Comparison of ENCODE assay signal across 17 cellular contexts in the genomic region with DNA sequence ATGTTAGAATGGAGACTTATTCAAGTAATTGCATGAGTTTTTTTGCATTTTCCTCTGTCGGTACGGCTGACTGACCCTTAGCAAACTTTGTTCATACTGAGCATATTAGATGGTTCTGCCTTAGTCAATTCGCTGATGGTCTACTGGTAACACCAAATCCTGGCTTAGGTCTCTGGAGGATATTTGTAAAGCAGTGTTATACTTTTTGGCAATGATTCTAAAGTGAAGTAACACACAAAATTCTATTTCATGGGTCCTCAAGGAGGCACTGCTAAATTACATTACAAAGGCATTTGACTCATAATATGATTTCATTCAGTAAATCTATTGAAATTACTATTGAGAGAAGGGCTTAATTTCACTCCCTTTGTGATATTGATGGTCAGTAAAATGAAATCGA.
A peak's percentile ranks its signal among the peaks of the same experiment; 100 is the strongest.
DNase-seq lines count a peak whose midpoint lies in the region; ATAC-seq and TF ChIP-seq lines count a peak whose summit lies in the region.
"Had no signal": no experiment of that assay in that cellular context is flagged by ENCODE, and none has a peak within 500 bp of the region (broad histone marks: within the 10 kb centered on the region; RNA-seq: fewer than 3 reads in every experiment).

No MANE protein-coding gene starts in this region.

- TF ChIP-seq CTCF in brain microvascular endothelial cell (IDR thresholded peaks at IDR 0.05; ENCODE audit: low read depth, low read length, missing control alignments) = no peak
- TF ChIP-seq CTCF in fibroblast of the aortic adventitia (IDR thresholded peaks at IDR 0.05; ENCODE audit: insufficient read depth, low read length) = no peak
- no peak for TF ChIP-seq CTCF in gastroesophageal sphincter (IDR thresholded peaks at IDR 0.05)
- TF ChIP-seq CTCF in HFFc6 (IDR thresholded peaks at IDR 0.05) = no peak

- no peak overlapping the region for H2AFZ ChIP-seq in ACC112 (ENCODE audit: low read length, unreplicated experiment)
- H2AFZ ChIP-seq: GM23338 had no signal

- H3K27ac ChIP-seq in ACC112 (ENCODE audit: low read depth, low read length) (peak overlapping the region; percentile 60), brain microvascular endothelial cell (peak overlapping the region; percentile 29), gastroesophageal sphincter (no peak overlapping the region)

- H3K36me3 ChIP-seq in ACC112 (ENCODE audit: insufficient read depth, low read length) = peaks cover 18% of the 10 kb centered on the region
- H3K36me3 ChIP-seq in brain microvascular endothelial cell (replicated peaks) = peaks cover 25% of the 10 kb centered on the region
- no peaks in the 10 kb centered on the region for H3K36me3 ChIP-seq in gastroesophageal sphincter

- H3K36me3 Mint-ChIP-seq in HFFc6 (ENCODE audit: low read depth) = peaks cover 55% of the 10 kb centered on the region
- H3K36me3 Mint-ChIP-seq: CD4-positive, CD25-positive, alpha-beta regulatory T cell had no signal

- H3K27me3 ChIP-seq in ACC112 (ENCODE audit: insufficient read depth, low read length) (no peaks in the 10 kb centered on the region), brain microvascular endothelial cell (replicated peaks) (no peaks in the 10 kb centered on the region), gastroesophageal sphincter (no peaks in the 10 kb centered on the region)

- peak; percentile 25 for DNase-seq in LHCN-M2 (ENCODE audit: low read depth)
- no peak for DNase-seq in brain microvascular endothelial cell
- DNase-seq in fibroblast of the aortic adventitia (ENCODE audit: low read depth) = peak; percentile 71
- no peak for DNase-seq in HFFc6
- no peak for DNase-seq in amniotic stem cell (lab: John Stamatoyannopoulos, UW)
- DNase-seq: ACHN; AML-193; Caco-2; CD4-positive, CD25-positive, alpha-beta regulatory T cell; DMS53; KBM-7; NCI-H2029; NCI-H510A had no signal

- no peak for TF ChIP-seq POLR2A in gastroesophageal sphincter (IDR thresholded peaks at IDR 0.05)

- H3K4me3 Mint-ChIP-seq in HFFc6 = no peak overlapping the region
- H3K4me3 Mint-ChIP-seq: CD4-positive, CD25-positive, alpha-beta regulatory T cell; GM23338 had no signal

- peaks cover 61% of the 10 kb centered on the region for H3K4me1 Mint-ChIP-seq in HFFc6 (ENCODE audit: low read depth)
- H3K4me1 Mint-ChIP-seq: CD4-positive, CD25-positive, alpha-beta regulatory T cell had no signal

- TF ChIP-seq EP300 in gastroesophageal sphincter (IDR thresholded peaks at IDR 0.05) = no peak

- 87 to 88% methylated on average over 4 of the region's 4 CpGs for WGBS in gastroesophageal sphincter (ENCODE audit: low coverage in 1 of 2), 2 donors

- H3K79me2 ChIP-seq in ACC112 (ENCODE audit: control insufficient read depth, insufficient read depth, low read length, unreplicated experiment) = no peaks in the 10 kb centered on the region

- H3K4me1 ChIP-seq in ACC112 (ENCODE audit: control insufficient read depth, insufficient read depth, low read length, unreplicated experiment) (peaks cover 31% of the 10 kb centered on the region), gastroesophageal sphincter (peaks cover 0 to 23% (median 5%) of the 10 kb centered on the region in 3 donors)
- H3K4me1 ChIP-seq: Caco-2 had no signal

- no peak overlapping the region for H3K4me3 ChIP-seq in ACC112 (ENCODE audit: low read depth, low read length)
- no peak overlapping the region for H3K4me3 ChIP-seq in brain microvascular endothelial cell (ENCODE audit: low read depth, low read length)
- H3K4me3 ChIP-seq in fibroblast of the aortic adventitia (ENCODE audit: low read depth, low read length) = no peak overlapping the region
- no peak overlapping the region for H3K4me3 ChIP-seq in gastroesophageal sphincter
- H3K4me3 ChIP-seq: GM23338 had no signal

- H3K27ac Mint-ChIP-seq in HFFc6 = no peak overlapping the region; the same call in 1 of the 2 replicates
- H3K27ac Mint-ChIP-seq: CD4-positive, CD25-positive, alpha-beta regulatory T cell had no signal

- in situ Hi-C loops in brain microvascular endothelial cell (cut with HindIII; ENCODE audit: low pct_ligation_motif_present, low sequenced_read_pairs) = no loop called here

- no peaks in the 10 kb centered on the region for H3K9me3 Mint-ChIP-seq in HFFc6
- H3K9me3 Mint-ChIP-seq: GM23338 had no signal

- no peaks in the 10 kb centered on the region for H3K9me3 ChIP-seq in gastroesophageal sphincter
- H3K9me3 ChIP-seq: Caco-2 had no signal

- no peaks in the 10 kb centered on the region for H3K27me3 Mint-ChIP-seq in HFFc6 (ENCODE audit: insufficient read depth)

- no peak for ATAC-seq in gastroesophageal sphincter
- ATAC-seq in GM18858 (IDR thresholded peaks at IDR 0.05; ENCODE audit: unreplicated experiment) = no peak
- ATAC-seq: GM23338 had no signal

Comparison
In these comparisons a context has a peak if more than half of its experiments do, and no peak if none do; other contexts are left out.
1. H3K27ac ChIP-seq: peak in ACC112 (single experiment) and brain microvascular endothelial cell (single experiment); none in gastroesophageal sphincter (0 of 4).
2. DNase-seq: peak in LHCN-M2 (single experiment) and fibroblast of the aortic adventitia (single experiment); none in brain microvascular endothelial cell (single experiment), HFFc6 (single experiment) and amniotic stem cell (single experiment).